14 cellular contexts compared by ENCODE assay signal in genomic region chr7:107622429-107622828, GRCh38. TPM values are rescaled to one million over a fixed set of nuclear protein-coding genes. Genes with fewer than 3 reads are reported as not detected.
DNase-seq lines count a peak whose midpoint lies in the region; ATAC-seq, FAIRE-seq and TF ChIP-seq lines count a peak whose summit lies in the region.
"Had no signal": no experiment of that assay in that cellular context is flagged by ENCODE, and none has a peak within 500 bp of the region (broad histone marks: within the 10 kb centered on the region; RNA-seq: fewer than 3 reads in every experiment).

No MANE protein-coding gene starts in this region.

- H3K36me3 ChIP-seq in bronchial epithelial cell (ENCODE audit: control insufficient read depth, insufficient read depth, low read length) (peaks cover 2% of the 10 kb centered on the region), right lobe of liver (no peaks in the 10 kb centered on the region), esophagus squamous epithelium (peaks cover 0 to 46% (median 0%) of the 10 kb centered on the region in 3 donors)

- no peaks in the 10 kb centered on the region for H3K4me1 Mint-ChIP-seq in T-cell
- H3K4me1 Mint-ChIP-seq: immature natural killer cell had no signal

- H3K27me3 Mint-ChIP-seq in T-cell, result no peaks in the 10 kb centered on the region

- POLR2A ChIA-PET in T-cell (lab: Charles Lee), result no interaction called here

- TF ChIP-seq CTCF in bronchial epithelial cell (IDR thresholded peaks at IDR 0.05; ENCODE audit: insufficient read depth, low read length, severe bottlenecking) (no peak), right lobe of liver (IDR thresholded peaks at IDR 0.05) (peak in 1 of 4 donors; percentile 2), esophagus squamous epithelium (IDR thresholded peaks at IDR 0.05) (no peak)

- H3K4me1 ChIP-seq in right lobe of liver (no peaks in the 10 kb centered on the region), esophagus squamous epithelium (no peaks in the 10 kb centered on the region)

- H3K9me3 Mint-ChIP-seq in T-cell, result peaks cover 0 to 5% (median 2%) of the 10 kb centered on the region in 3 donors

- DNase-seq in COLO829 (ENCODE audit: low spot score) (peak; percentile 26), HuH-7 (ENCODE audit: low spot score) (peak; percentile 40), bronchial epithelial cell (ENCODE audit: low read depth) (peak; percentile 81), right lobe of liver (no peak), cerebellum (ENCODE audit: low spot score) (no peak), T-cell (no peak), esophagus squamous epithelium (lab: John Stamatoyannopoulos, UW) (no peak)
- DNase-seq in stimulated activated CD4-positive, alpha-beta T cell treated with anti-CD3 and anti-CD28 coated beads, Interleukin-1b, Interleukin-23, amount 100 ng/mL, for 48 hours, result no peak
- DNase-seq: activated CD4-positive, CD25-positive, alpha-beta regulatory T cell; amygdala; immature natural killer cell; NCI-H774 had no signal

- intact Hi-C loops in right lobe of liver (cut with DNase I) (no loop called here), esophagus squamous epithelium (cut with DNase I) (no loop called here)

- no peak overlapping the region for H3K4me3 Mint-ChIP-seq in T-cell
- H3K4me3 Mint-ChIP-seq: immature natural killer cell had no signal

- peaks cover 5% of the 10 kb centered on the region for H3K36me3 Mint-ChIP-seq in T-cell

- TF ChIP-seq POLR2A in right lobe of liver (IDR thresholded peaks at IDR 0.05) (no peak), esophagus squamous epithelium (IDR thresholded peaks at IDR 0.05) (no peak)

- ATAC-seq in right lobe of liver, result peak; percentile 49 to 93 (median 61)
- no peak for ATAC-seq in T-cell (replicated peaks in 1 of 4)

- H3K27me3 ChIP-seq in bronchial epithelial cell (ENCODE audit: control insufficient read depth, insufficient read depth, low read length) (no peaks in the 10 kb centered on the region), right lobe of liver (no peaks in the 10 kb centered on the region), esophagus squamous epithelium (no peaks in the 10 kb centered on the region)

- no peak overlapping the region for H3K27ac ChIP-seq in right lobe of liver
- no peak overlapping the region for H3K27ac ChIP-seq in esophagus squamous epithelium
- H3K27ac ChIP-seq: skin epidermis had no signal

- H3K27ac Mint-ChIP-seq in T-cell, result no peak overlapping the region
- H3K27ac Mint-ChIP-seq: immature natural killer cell had no signal

- H3K9me3 ChIP-seq in right lobe of liver, result no peaks in the 10 kb centered on the region
- H3K9me3 ChIP-seq in esophagus squamous epithelium, result no peaks in the 10 kb centered on the region

- CTCF ChIA-PET in T-cell (lab: Charles Lee), result no interaction called here

- no peak for FAIRE-seq in bronchial epithelial cell (lab: Jason Lieb, UNC)
- FAIRE-seq: HTR-8/SVneo had no signal

- WGBS in right lobe of liver (ENCODE audit: insufficient coverage, low coverage, low lambda C conversion rate, missing lambda C conversion rate), result 20% methylated on average over 1 of the region's 1 CpG
- 59 to 65% methylated on average over 1 of the region's 1 CpG for WGBS in esophagus squamous epithelium, 2 donors

- H3K4me3 ChIP-seq in bronchial epithelial cell (ENCODE audit: low read depth, low read length), result no peak overlapping the region
- no peak overlapping the region for H3K4me3 ChIP-seq in right lobe of liver
- H3K4me3 ChIP-seq in esophagus squamous epithelium, result no peak overlapping the region
- H3K4me3 ChIP-seq: skin epidermis had no signal

RNA-seq across cellular contexts. Expression of gene SLC26A4, which starts 38.2 kb away (rescaled TPM):
- total RNA-seq in bronchial epithelial cell (0.53 and 1.3 TPM in 2 replicates), right lobe of liver (under 1 TPM in 5 of 6 experiments, not detected in 1; 0.05 to 0.68 (median 0.27) TPM), cerebellum (0.45 TPM), T-cell (1 to 10 TPM in 1 of 5 donors, under 1 TPM in 2, not detected in 2; 0.10 to 1.1 (median 0.60) TPM), esophagus squamous epithelium (1 to 10 TPM in 1 of 4 donors, under 1 TPM in 3; 0.13 to 1.2 (median 0.19) TPM)

RNA-seq across cellular contexts. Expression of gene BCAP29, which starts 42.4 kb away (rescaled TPM):
- 25.0 and 30.6 TPM in 2 replicates for total RNA-seq in bronchial epithelial cell
- 10 to 100 TPM; 26.2 to 59.5 (median 31.0) TPM for total RNA-seq in right lobe of liver
- total RNA-seq in cerebellum, result 40.3 TPM
- 10 to 100 TPM; 12.5 to 17.5 (median 15.9) TPM for total RNA-seq in T-cell
- total RNA-seq in esophagus squamous epithelium, result 10 to 100 TPM; 68.7 to 96.3 (median 92.2) TPM

RNA-seq across cellular contexts. Expression of gene DUS4L, which starts 58.7 kb away (rescaled TPM):
- total RNA-seq in bronchial epithelial cell (9.2 and 9.7 TPM in 2 replicates), right lobe of liver (1 to 10 TPM; 2.3 to 6.1 (median 3.4) TPM), cerebellum (15.7 TPM), T-cell (10 to 100 TPM in 4 of 5 donors, 1 to 10 TPM in 1; 9.4 to 14.7 (median 10.8) TPM), esophagus squamous epithelium (1 to 10 TPM; 2.7 to 8.0 (median 7.2) TPM)

RNA-seq across cellular contexts. Expression of gene COG5, which starts 58.7 kb away (rescaled TPM):
- total RNA-seq in bronchial epithelial cell, result 36.3 and 53.3 TPM in 2 replicates
- 10 to 100 TPM; 13.9 to 21.3 (median 15.5) TPM for total RNA-seq in right lobe of liver
- total RNA-seq in cerebellum, result 34.9 TPM
- 10 to 100 TPM; 37.3 to 83.8 (median 55.4) TPM for total RNA-seq in T-cell
- 10 to 100 TPM; 24.4 to 30.0 (median 27.2) TPM for total RNA-seq in esophagus squamous epithelium

Comparison
In these comparisons a context has a peak if more than half of its experiments do, and no peak if none do; other contexts are left out.
1. DNase-seq: peak in COLO829 (single experiment), HuH-7 (single experiment) and bronchial epithelial cell (single experiment); none in right lobe of liver (0 of 3), cerebellum (single experiment), T-cell (0 of 34), esophagus squamous epithelium (single experiment) and stimulated activated CD4-positive, alpha-beta T cell treated with anti-CD3 and anti-CD28 coated beads, Interleukin-1b, Interleukin-23, amount 100 ng/mL, for 48 hours (single experiment).
2. ATAC-seq: peak in right lobe of liver (4 of 4); none in T-cell (0 of 4).